ENCODE assay signal across 17 cellular contexts in genomic region chr11:446886-447285, GRCh38. TPM values are rescaled to one million over a fixed set of nuclear protein-coding genes. Genes with fewer than 3 reads are reported as not detected.
DNase-seq lines count a peak whose midpoint lies in the region; ATAC-seq and TF ChIP-seq lines count a peak whose summit lies in the region.
"Had no signal": no experiment of that assay in that cellular context is flagged by ENCODE, and none has a peak within 500 bp of the region (broad histone marks: within the 10 kb centered on the region; RNA-seq: fewer than 3 reads in every experiment).

No MANE protein-coding gene starts in this region.

- peak overlapping the region; percentile 32 for H3K4me3 Mint-ChIP-seq in activated CD4-positive, alpha-beta memory T cell treated with anti-CD3 and anti-CD28 coated beads, Interleukin-2, amount 10 ng/mL, durations not matched to agents 7 days and 5 days
- peak overlapping the region; percentile 33 for H3K4me3 Mint-ChIP-seq in memory B cell

- ATAC-seq in memory B cell (ENCODE audit: low read depth), result no peak
- ATAC-seq: effector memory CD8-positive, alpha-beta T cell had no signal

- DNase-seq in DMS53 (lab: John Stamatoyannopoulos, UW) (peak; percentile 80), NCI-H187 treated with DMSO at 0.1 percent for 48 hours (lab: John Stamatoyannopoulos, UW) (peak; percentile 80), memory B cell (ENCODE audit: low spot score in 2 of 2) (no peak), cortex of kidney (lab: John Stamatoyannopoulos, UW) (no peak), germinal center (ENCODE audit: low spot score) (no peak), tibial artery (no peak)
- no peak for DNase-seq in activated CD4-positive, alpha-beta memory T cell treated with anti-CD3 and anti-CD28 coated beads, Interleukin-2, amount 10 ng/mL, durations not matched to agents 7 days and 5 days
- no peak for DNase-seq in activated T-cell treated with anti-CD3 and anti-CD28 coated beads, Interleukin-2, amount 50 U/mL, for 1 hour
- DNase-seq: activated CD8-positive, alpha-beta memory T cell treated with anti-CD3 and anti-CD28 coated beads, Interleukin-2, amount 50 U/mL, for 48 hours; anterior cingulate cortex; CD4-positive, alpha-beta memory T cell; effector memory CD8-positive, alpha-beta T cell; GM23248; PC-9; stimulated activated CD4-positive, alpha-beta T cell treated with anti-CD3 and anti-CD28 coated beads, Interleukin-2, amount 100 ng/mL, for 48 hours; T1000 had no signal

- POLR2A ChIA-PET in activated CD4-positive, alpha-beta memory T cell treated with anti-CD3 and anti-CD28 coated beads, Interleukin-2, amount 10 ng/mL, durations not matched to agents 7 days and 5 days (lab: Charles Lee), result interaction anchor here (1.7 to 6.2 kb wide), 3 partner anchors 31 to 239 kb away, joined by 4 to 57 read pairs (median 17); partner anchors contain the start of genes BET1L, RIC8A and SIGIRR

- H3K36me3 Mint-ChIP-seq in activated CD4-positive, alpha-beta memory T cell treated with anti-CD3 and anti-CD28 coated beads, Interleukin-2, amount 10 ng/mL, durations not matched to agents 7 days and 5 days (ENCODE audit: low read depth), result peaks cover 7% of the 10 kb centered on the region
- peaks cover 1% of the 10 kb centered on the region for H3K36me3 Mint-ChIP-seq in memory B cell

- H3K27me3 Mint-ChIP-seq in activated CD4-positive, alpha-beta memory T cell treated with anti-CD3 and anti-CD28 coated beads, Interleukin-2, amount 10 ng/mL, durations not matched to agents 7 days and 5 days, result peaks cover 9% of the 10 kb centered on the region
- no peaks in the 10 kb centered on the region for H3K27me3 Mint-ChIP-seq in memory B cell
- H3K27me3 Mint-ChIP-seq: CD4-positive, alpha-beta memory T cell; effector memory CD8-positive, alpha-beta T cell had no signal

- H3K36me3 ChIP-seq in tibial artery, result peaks cover 0 to 2% (median 0%) of the 10 kb centered on the region in 3 donors

- no peak overlapping the region for H3K27ac ChIP-seq in tibial artery
- H3K27ac ChIP-seq: PC-9 had no signal

- H3K27me3 ChIP-seq in tibial artery, result peaks cover 0 to 36% of the 10 kb centered on the region in 2 donors

- CTCF ChIA-PET in activated CD4-positive, alpha-beta memory T cell treated with anti-CD3 and anti-CD28 coated beads, Interleukin-2, amount 10 ng/mL, durations not matched to agents 7 days and 5 days (lab: Charles Lee), result interaction anchor here (0.8 to 4.0 kb wide), 3 partner anchors 31 to 72 kb away, joined by 3 to 62 read pairs (median 3); partner anchors contain the start of gene SIGIRR

- peaks cover 0 to 31% (median 27%) of the 10 kb centered on the region in 4 donors for H3K4me1 ChIP-seq in tibial artery

- intact Hi-C loops in tibial artery (cut with DNase I; ENCODE audit: low total_unique reads), result loop anchor here (5.0 kb wide), 1 partner anchor 240 kb away; the partner anchor contains the start of genes BET1L and RIC8A

- peaks cover 29% of the 10 kb centered on the region for H3K4me1 Mint-ChIP-seq in activated CD4-positive, alpha-beta memory T cell treated with anti-CD3 and anti-CD28 coated beads, Interleukin-2, amount 10 ng/mL, durations not matched to agents 7 days and 5 days
- peaks cover 14% of the 10 kb centered on the region for H3K4me1 Mint-ChIP-seq in memory B cell

- H3K9me3 Mint-ChIP-seq in activated CD4-positive, alpha-beta memory T cell treated with anti-CD3 and anti-CD28 coated beads, Interleukin-2, amount 10 ng/mL, durations not matched to agents 7 days and 5 days, result no peaks in the 10 kb centered on the region
- no peaks in the 10 kb centered on the region for H3K9me3 Mint-ChIP-seq in memory B cell
- H3K9me3 Mint-ChIP-seq: CD4-positive, alpha-beta memory T cell; effector memory CD8-positive, alpha-beta T cell had no signal

- no peak overlapping the region for H3K4me3 ChIP-seq in tibial artery

- no peak for TF ChIP-seq CTCF in tibial artery (IDR thresholded peaks at IDR 0.05)

- H3K9me3 ChIP-seq in tibial artery, result no peaks in the 10 kb centered on the region

- H3K27ac Mint-ChIP-seq in activated CD4-positive, alpha-beta memory T cell treated with anti-CD3 and anti-CD28 coated beads, Interleukin-2, amount 10 ng/mL, durations not matched to agents 7 days and 5 days, result no peak overlapping the region
- no peak overlapping the region for H3K27ac Mint-ChIP-seq in memory B cell
- H3K27ac Mint-ChIP-seq: effector memory CD8-positive, alpha-beta T cell had no signal

RNA-seq across cellular contexts. Expression of gene PTDSS2, which starts 3.2 kb away (rescaled TPM):
- total RNA-seq in activated CD4-positive, alpha-beta memory T cell treated with anti-CD3 and anti-CD28 coated beads, Interleukin-2, amount 10 ng/mL, durations not matched to agents 7 days and 5 days, result 10 to 100 TPM; 20.1 to 21.5 TPM

RNA-seq across cellular contexts. Expression of gene ANO9, which starts 5.1 kb away (rescaled TPM):
- 10 to 100 TPM; 69.2 to 73.5 TPM for total RNA-seq in activated CD4-positive, alpha-beta memory T cell treated with anti-CD3 and anti-CD28 coated beads, Interleukin-2, amount 10 ng/mL, durations not matched to agents 7 days and 5 days
- total RNA-seq: GM23248, HT1080 had no signal

RNA-seq across cellular contexts. Expression of gene SIGIRR, which starts 32.1 kb away (rescaled TPM):
- total RNA-seq in activated CD4-positive, alpha-beta memory T cell treated with anti-CD3 and anti-CD28 coated beads, Interleukin-2, amount 10 ng/mL, durations not matched to agents 7 days and 5 days, result 100 to 1,000 TPM; 170 to 178 TPM

RNA-seq across cellular contexts. Expression of gene PKP3, which starts 52.9 kb away (rescaled TPM):
- not detected for total RNA-seq in activated CD4-positive, alpha-beta memory T cell treated with anti-CD3 and anti-CD28 coated beads, Interleukin-2, amount 10 ng/mL, durations not matched to agents 7 days and 5 days
- total RNA-seq: CD4-positive, alpha-beta memory T cell had no signal

Comparison
In these comparisons a context has a peak if more than half of its experiments do, and no peak if none do; other contexts are left out.
1. DNase-seq: peak in DMS53 (single experiment) and NCI-H187 treated with DMSO at 0.1 percent for 48 hours (single experiment); none in activated CD4-positive, alpha-beta memory T cell treated with anti-CD3 and anti-CD28 coated beads, Interleukin-2, amount 10 ng/mL, durations not matched to agents 7 days and 5 days (single experiment), memory B cell (0 of 2), activated T-cell treated with anti-CD3 and anti-CD28 coated beads, Interleukin-2, amount 50 U/mL, for 1 hour (single experiment), cortex of kidney (single experiment), germinal center (single experiment) and tibial artery (0 of 2).